1 cellular context compared by ENCODE assay signal in the genomic region with DNA sequence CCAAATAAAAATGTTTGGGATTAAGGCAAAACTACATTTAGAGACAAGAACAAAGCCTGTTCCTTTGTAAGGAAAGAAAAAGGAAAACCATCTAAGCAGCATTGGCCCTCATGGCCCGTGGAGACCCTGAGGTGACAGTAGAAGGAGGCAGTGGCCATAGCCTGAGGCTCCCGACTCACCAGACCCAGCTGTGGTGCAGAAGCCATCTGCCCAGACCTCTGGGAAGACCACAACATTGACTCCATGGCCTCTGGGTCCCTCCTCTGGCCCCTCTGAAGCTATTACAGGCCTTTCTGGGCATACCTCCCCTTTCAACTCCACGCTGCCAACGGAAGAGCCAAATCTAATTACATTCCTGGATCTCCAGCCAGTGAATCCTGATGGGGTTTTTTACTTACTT.
TF ChIP-seq lines count a peak whose summit lies in the region.

No MANE protein-coding gene starts in this region.

TF ChIP-seq in K562, 482 proteins besides CTCF, POLR2A, EP300 and RAD21 (continues in another document):
- TF ChIP-seq, protein P1, sequence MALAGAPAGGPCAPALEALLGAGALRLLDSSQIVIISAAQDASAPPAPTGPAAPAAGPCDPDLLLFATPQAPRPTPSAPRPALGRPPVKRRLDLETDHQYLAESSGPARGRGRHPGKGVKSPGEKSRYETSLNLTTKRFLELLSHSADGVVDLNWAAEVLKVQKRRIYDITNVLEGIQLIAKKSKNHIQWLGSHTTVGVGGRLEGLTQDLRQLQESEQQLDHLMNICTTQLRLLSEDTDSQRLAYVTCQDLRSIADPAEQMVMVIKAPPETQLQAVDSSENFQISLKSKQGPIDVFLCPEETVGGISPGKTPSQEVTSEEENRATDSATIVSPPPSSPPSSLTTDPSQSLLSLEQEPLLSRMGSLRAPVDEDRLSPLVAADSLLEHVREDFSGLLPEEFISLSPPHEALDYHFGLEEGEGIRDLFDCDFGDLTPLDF (CRISPR knock-in tag; IDR thresholded peaks at IDR 0.05) = peak; percentile 54; the same call in 1 of the 2 replicates
- TF ChIP-seq, protein P2, sequence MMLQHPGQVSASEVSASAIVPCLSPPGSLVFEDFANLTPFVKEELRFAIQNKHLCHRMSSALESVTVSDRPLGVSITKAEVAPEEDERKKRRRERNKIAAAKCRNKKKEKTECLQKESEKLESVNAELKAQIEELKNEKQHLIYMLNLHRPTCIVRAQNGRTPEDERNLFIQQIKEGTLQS (IDR thresholded peaks at IDR 0.05) = no peak
- TF ChIP-seq, protein P2 (CRISPR knock-in tag; conservative IDR thresholded peaks at IDR 0.05) = peak; percentile 22; the same call in 1 of the 2 replicates
- no peak for TF ChIP-seq PYGO2 (tag; IDR thresholded peaks at IDR 0.05)
- TF ChIP-seq ASH1L (IDR thresholded peaks at IDR 0.05; ENCODE audit: borderline replicate concordance, low read depth, partially characterized antibody) = no peak
- no peak for TF ChIP-seq DACH1 (IDR thresholded peaks at IDR 0.05; ENCODE audit: partially characterized antibody)
- TF ChIP-seq, protein P3, sequence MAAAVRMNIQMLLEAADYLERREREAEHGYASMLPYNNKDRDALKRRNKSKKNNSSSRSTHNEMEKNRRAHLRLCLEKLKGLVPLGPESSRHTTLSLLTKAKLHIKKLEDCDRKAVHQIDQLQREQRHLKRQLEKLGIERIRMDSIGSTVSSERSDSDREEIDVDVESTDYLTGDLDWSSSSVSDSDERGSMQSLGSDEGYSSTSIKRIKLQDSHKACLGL (CRISPR knock-in tag; IDR thresholded peaks at IDR 0.05; ENCODE audit: borderline replicate concordance, poor library complexity, severe bottlenecking) = no peak
- no peak for TF ChIP-seq ZNF696 (CRISPR knock-in tag; conservative IDR thresholded peaks at IDR 0.05)
- TF ChIP-seq POLR2G (IDR thresholded peaks at IDR 0.05; ENCODE audit: low read depth, low read length) = no peak
- no peak for TF ChIP-seq THRAP3 (IDR thresholded peaks at IDR 0.05; ENCODE audit: borderline replicate concordance)
- TF ChIP-seq, protein P4, sequence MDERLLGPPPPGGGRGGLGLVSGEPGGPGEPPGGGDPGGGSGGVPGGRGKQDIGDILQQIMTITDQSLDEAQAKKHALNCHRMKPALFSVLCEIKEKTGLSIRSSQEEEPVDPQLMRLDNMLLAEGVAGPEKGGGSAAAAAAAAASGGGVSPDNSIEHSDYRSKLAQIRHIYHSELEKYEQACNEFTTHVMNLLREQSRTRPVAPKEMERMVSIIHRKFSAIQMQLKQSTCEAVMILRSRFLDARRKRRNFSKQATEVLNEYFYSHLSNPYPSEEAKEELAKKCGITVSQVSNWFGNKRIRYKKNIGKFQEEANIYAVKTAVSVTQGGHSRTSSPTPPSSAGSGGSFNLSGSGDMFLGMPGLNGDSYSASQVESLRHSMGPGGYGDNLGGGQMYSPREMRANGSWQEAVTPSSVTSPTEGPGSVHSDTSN (CRISPR knock-in tag; IDR thresholded peaks at IDR 0.05; ENCODE audit: low read depth) = no peak
- TF ChIP-seq, protein P4 (tag; conservative IDR thresholded peaks at IDR 0.05; ENCODE audit: low read depth) = no peak
- no peak for TF ChIP-seq ZNF23 (CRISPR knock-in tag; IDR thresholded peaks at IDR 0.05)
- TF ChIP-seq, protein P5, sequence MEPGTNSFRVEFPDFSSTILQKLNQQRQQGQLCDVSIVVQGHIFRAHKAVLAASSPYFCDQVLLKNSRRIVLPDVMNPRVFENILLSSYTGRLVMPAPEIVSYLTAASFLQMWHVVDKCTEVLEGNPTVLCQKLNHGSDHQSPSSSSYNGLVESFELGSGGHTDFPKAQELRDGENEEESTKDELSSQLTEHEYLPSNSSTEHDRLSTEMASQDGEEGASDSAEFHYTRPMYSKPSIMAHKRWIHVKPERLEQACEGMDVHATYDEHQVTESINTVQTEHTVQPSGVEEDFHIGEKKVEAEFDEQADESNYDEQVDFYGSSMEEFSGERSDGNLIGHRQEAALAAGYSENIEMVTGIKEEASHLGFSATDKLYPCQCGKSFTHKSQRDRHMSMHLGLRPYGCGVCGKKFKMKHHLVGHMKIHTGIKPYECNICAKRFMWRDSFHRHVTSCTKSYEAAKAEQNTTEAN (CRISPR knock-in tag; IDR thresholded peaks at IDR 0.05) = no peak
- TF ChIP-seq, protein P6, sequence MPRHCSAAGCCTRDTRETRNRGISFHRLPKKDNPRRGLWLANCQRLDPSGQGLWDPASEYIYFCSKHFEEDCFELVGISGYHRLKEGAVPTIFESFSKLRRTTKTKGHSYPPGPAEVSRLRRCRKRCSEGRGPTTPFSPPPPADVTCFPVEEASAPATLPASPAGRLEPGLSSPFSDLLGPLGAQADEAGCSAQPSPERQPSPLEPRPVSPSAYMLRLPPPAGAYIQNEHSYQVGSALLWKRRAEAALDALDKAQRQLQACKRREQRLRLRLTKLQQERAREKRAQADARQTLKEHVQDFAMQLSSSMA (CRISPR knock-in tag; IDR thresholded peaks at IDR 0.05) = no peak
- no peak for TF ChIP-seq ZNF764 (CRISPR knock-in tag; IDR thresholded peaks at IDR 0.05; ENCODE audit: low read depth)
- TF ChIP-seq, protein P7, sequence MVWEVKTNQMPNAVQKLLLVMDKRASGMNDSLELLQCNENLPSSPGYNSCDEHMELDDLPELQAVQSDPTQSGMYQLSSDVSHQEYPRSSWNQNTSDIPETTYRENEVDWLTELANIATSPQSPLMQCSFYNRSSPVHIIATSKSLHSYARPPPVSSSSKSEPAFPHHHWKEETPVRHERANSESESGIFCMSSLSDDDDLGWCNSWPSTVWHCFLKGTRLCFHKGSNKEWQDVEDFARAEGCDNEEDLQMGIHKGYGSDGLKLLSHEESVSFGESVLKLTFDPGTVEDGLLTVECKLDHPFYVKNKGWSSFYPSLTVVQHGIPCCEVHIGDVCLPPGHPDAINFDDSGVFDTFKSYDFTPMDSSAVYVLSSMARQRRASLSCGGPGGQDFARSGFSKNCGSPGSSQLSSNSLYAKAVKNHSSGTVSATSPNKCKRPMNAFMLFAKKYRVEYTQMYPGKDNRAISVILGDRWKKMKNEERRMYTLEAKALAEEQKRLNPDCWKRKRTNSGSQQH (CRISPR knock-in tag; IDR thresholded peaks at IDR 0.05) = no peak
- no peak for TF ChIP-seq RBM14 (IDR thresholded peaks at IDR 0.05; ENCODE audit: borderline replicate concordance, insufficient read depth, low read depth, low read length)
- no peak for TF ChIP-seq ZNF57 (CRISPR knock-in tag; IDR thresholded peaks at IDR 0.05)
- TF ChIP-seq HIVEP1 (CRISPR knock-in tag; IDR thresholded peaks at IDR 0.05) = no peak
- TF ChIP-seq, protein P8, sequence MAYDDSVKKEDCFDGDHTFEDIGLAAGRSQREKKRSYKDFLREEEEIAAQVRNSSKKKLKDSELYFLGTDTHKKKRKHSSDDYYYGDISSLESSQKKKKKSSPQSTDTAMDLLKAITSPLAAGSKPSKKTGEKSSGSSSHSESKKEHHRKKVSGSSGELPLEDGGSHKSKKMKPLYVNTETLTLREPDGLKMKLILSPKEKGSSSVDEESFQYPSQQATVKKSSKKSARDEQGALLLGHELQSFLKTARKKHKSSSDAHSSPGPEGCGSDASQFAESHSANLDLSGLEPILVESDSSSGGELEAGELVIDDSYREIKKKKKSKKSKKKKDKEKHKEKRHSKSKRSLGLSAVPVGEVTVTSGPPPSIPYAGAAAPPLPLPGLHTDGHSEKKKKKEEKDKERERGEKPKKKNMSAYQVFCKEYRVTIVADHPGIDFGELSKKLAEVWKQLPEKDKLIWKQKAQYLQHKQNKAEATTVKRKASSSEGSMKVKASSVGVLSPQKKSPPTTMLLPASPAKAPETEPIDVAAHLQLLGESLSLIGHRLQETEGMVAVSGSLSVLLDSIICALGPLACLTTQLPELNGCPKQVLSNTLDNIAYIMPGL (CRISPR knock-in tag; IDR thresholded peaks at IDR 0.05) = peak; percentile 41; the same call in 1 of the 2 replicates
- TF ChIP-seq, protein P9, sequence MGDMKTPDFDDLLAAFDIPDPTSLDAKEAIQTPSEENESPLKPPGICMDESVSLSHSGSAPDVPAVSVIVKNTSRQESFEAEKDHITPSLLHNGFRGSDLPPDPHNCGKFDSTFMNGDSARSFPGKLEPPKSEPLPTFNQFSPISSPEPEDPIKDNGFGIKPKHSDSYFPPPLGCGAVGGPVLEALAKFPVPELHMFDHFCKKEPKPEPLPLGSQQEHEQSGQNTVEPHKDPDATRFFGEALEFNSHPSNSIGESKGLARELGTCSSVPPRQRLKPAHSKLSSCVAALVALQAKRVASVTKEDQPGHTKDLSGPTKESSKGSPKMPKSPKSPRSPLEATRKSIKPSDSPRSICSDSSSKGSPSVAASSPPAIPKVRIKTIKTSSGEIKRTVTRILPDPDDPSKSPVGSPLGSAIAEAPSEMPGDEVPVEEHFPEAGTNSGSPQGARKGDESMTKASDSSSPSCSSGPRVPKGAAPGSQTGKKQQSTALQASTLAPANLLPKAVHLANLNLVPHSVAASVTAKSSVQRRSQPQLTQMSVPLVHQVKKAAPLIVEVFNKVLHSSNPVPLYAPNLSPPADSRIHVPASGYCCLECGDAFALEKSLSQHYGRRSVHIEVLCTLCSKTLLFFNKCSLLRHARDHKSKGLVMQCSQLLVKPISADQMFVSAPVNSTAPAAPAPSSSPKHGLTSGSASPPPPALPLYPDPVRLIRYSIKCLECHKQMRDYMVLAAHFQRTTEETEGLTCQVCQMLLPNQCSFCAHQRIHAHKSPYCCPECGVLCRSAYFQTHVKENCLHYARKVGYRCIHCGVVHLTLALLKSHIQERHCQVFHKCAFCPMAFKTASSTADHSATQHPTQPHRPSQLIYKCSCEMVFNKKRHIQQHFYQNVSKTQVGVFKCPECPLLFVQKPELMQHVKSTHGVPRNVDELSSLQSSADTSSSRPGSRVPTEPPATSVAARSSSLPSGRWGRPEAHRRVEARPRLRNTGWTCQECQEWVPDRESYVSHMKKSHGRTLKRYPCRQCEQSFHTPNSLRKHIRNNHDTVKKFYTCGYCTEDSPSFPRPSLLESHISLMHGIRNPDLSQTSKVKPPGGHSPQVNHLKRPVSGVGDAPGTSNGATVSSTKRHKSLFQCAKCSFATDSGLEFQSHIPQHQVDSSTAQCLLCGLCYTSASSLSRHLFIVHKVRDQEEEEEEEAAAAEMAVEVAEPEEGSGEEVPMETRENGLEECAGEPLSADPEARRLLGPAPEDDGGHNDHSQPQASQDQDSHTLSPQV (IDR thresholded peaks at IDR 0.05) = no peak
- no peak for TF ChIP-seq ZNF445 (CRISPR knock-in tag; IDR thresholded peaks at IDR 0.05; ENCODE audit: low read depth)
- TF ChIP-seq, protein P10, sequence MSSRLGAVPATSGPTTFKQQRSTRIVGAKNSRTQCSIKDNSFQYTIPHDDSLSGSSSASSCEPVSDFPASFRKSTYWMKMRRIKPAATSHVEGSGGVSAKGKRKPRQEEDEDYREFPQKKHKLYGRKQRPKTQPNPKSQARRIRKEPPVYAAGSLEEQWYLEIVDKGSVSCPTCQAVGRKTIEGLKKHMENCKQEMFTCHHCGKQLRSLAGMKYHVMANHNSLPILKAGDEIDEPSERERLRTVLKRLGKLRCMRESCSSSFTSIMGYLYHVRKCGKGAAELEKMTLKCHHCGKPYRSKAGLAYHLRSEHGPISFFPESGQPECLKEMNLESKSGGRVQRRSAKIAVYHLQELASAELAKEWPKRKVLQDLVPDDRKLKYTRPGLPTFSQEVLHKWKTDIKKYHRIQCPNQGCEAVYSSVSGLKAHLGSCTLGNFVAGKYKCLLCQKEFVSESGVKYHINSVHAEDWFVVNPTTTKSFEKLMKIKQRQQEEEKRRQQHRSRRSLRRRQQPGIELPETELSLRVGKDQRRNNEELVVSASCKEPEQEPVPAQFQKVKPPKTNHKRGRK (tag; IDR thresholded peaks at IDR 0.05) = no peak
- no peak for TF ChIP-seq NFATC3 (IDR thresholded peaks at IDR 0.05)
- TF ChIP-seq POLR2AphosphoS5 (IDR thresholded peaks at IDR 0.05; ENCODE audit: control insufficient read depth, insufficient read depth, low read depth, low read length) = no peak
